Comparison of ENCODE assay signal across 8 cellular contexts in genomic region chr1:25572708-25573590, GRCh38.
A peak's percentile ranks its signal among the peaks of the same experiment; 100 is the strongest.
DNase-seq lines count a peak whose midpoint lies in the region; ATAC-seq and TF ChIP-seq lines count a peak whose summit lies in the region.

No MANE protein-coding gene starts in this region.

- peaks cover 43% of the 10 kb centered on the region for H3K4me1 Mint-ChIP-seq in activated T-cell treated with anti-CD3 and anti-CD28 coated beads, Interleukin-2, amount 50 U/mL, for 24 hours (ENCODE audit: low read depth)

- ATAC-seq in GM19455 (IDR thresholded peaks at IDR 0.05; ENCODE audit: unreplicated experiment) (no peak), GM21367 (IDR thresholded peaks at IDR 0.05; ENCODE audit: unreplicated experiment) (no peak)

- no peak overlapping the region for H3K27ac Mint-ChIP-seq in activated T-cell treated with anti-CD3 and anti-CD28 coated beads, Interleukin-2, amount 50 U/mL, for 24 hours

- no peak overlapping the region for H3K4me3 Mint-ChIP-seq in activated T-cell treated with anti-CD3 and anti-CD28 coated beads, Interleukin-2, amount 50 U/mL, for 24 hours

- H3K4me3 ChIP-seq in fibroblast of mammary gland (ENCODE audit: control insufficient read depth, low read depth, low read length) = no peak overlapping the region

- peaks cover 2% of the 10 kb centered on the region for H3K36me3 Mint-ChIP-seq in activated T-cell treated with anti-CD3 and anti-CD28 coated beads, Interleukin-2, amount 50 U/mL, for 24 hours (ENCODE audit: low read depth)

- no peaks in the 10 kb centered on the region for H3K9me3 Mint-ChIP-seq in activated T-cell treated with anti-CD3 and anti-CD28 coated beads, Interleukin-2, amount 50 U/mL, for 24 hours

- DNase-seq in SIG-M5 treated with dmso at 0.1 percent for 504 hours (lab: John Stamatoyannopoulos, UW; ENCODE audit: unreplicated experiment) (peak; percentile 35), SIG-M5 (lab: John Stamatoyannopoulos, UW) (no peak), NCI-H226 (peak; percentile 22), fibroblast of mammary gland (ENCODE audit: low read depth) (peak; percentile 50), posterior cingulate gyrus (peak in 6 of 10 donors; percentile 47 to 90 (median 66))
- peak; percentile 71 for DNase-seq in activated T-cell treated with anti-CD3 and anti-CD28 coated beads, Interleukin-2, amount 50 U/mL, for 24 hours

- peak; percentile 76 for TF ChIP-seq CTCF in fibroblast of mammary gland (conservative IDR thresholded peaks at IDR 0.05; ENCODE audit: control insufficient read depth, insufficient read depth, low read depth, low read length)

- no peaks in the 10 kb centered on the region for H3K27me3 Mint-ChIP-seq in activated T-cell treated with anti-CD3 and anti-CD28 coated beads, Interleukin-2, amount 50 U/mL, for 24 hours

- intact Hi-C loops in posterior cingulate gyrus (cut with DNase I) = loop anchor here (5.0 kb wide), 1 partner anchor 34 kb away; no protein-coding TSS in a partner anchor
